ENCODE assay signal across 22 cellular contexts in genomic region chr15:76191539-76192244, GRCh38.
A peak's percentile ranks its signal among the peaks of the same experiment; 100 is the strongest.
DNase-seq lines count a peak whose midpoint lies in the region; ATAC-seq, FAIRE-seq and TF ChIP-seq lines count a peak whose summit lies in the region.
"Had no signal": no experiment of that assay in that cellular context is flagged by ENCODE, and none has a peak within 500 bp of the region (broad histone marks: within the 10 kb centered on the region; RNA-seq: fewer than 3 reads in every experiment).

No MANE protein-coding gene starts in this region.

- H3K9ac ChIP-seq in KMS-11 (no peak overlapping the region), astrocyte (ENCODE audit: low read length) (no peak overlapping the region)

- TF ChIP-seq POLR2A in testis (IDR thresholded peaks at IDR 0.05): no peak

- H3K4me3 ChIP-seq in KMS-11 (IDR thresholded peaks at IDR 0.05; ENCODE audit: insufficient read depth, low read depth, low read length): no peak overlapping the region
- H3K4me3 ChIP-seq in astrocyte (ENCODE audit: insufficient read depth, low read depth, low read length): no peak overlapping the region
- peak overlapping the region in 1 of 2 donors; percentile 36 for H3K4me3 ChIP-seq in testis
- no peak overlapping the region for H3K4me3 ChIP-seq in left ventricle myocardium inferior
- H3K4me3 ChIP-seq: gastroesophageal sphincter, thyroid gland had no signal

- peak overlapping the region; percentile 84; the same call in 1 of the 2 replicates for H2AFZ ChIP-seq in KMS-11 (ENCODE audit: low read depth)
- no peak overlapping the region for H2AFZ ChIP-seq in astrocyte (ENCODE audit: low read depth, low read length)

- no peaks in the 10 kb centered on the region for H3K9me3 Mint-ChIP-seq in activated naive CD8-positive, alpha-beta T cell treated with anti-CD3 and anti-CD28 coated beads for 36 hours
- no peaks in the 10 kb centered on the region for H3K9me3 Mint-ChIP-seq in activated naive CD8-positive, alpha-beta T cell treated with anti-CD3 and anti-CD28 coated beads, Interleukin-2, amount 50 U/mL, for 24 hours
- H3K9me3 Mint-ChIP-seq in astrocyte (ENCODE audit: unreplicated experiment): peaks cover 2% of the 10 kb centered on the region
- H3K9me3 Mint-ChIP-seq in activated T-helper 2 cell treated with anti-CD3 and anti-CD28 coated beads, Interferon-gamma antibody, Interleukin-2, Interleukin-4, amounts not matched to agents 10 μg/mL and 5 μg/mL and 100 μg/mL, durations not matched to agents 14 hours and 24 hours and 36 hours: no peaks in the 10 kb centered on the region
- H3K9me3 Mint-ChIP-seq: endodermal cell, T-cell had no signal

- H3K9me3 ChIP-seq in astrocyte (ENCODE audit: insufficient read depth, low read depth, low read length) (no peaks in the 10 kb centered on the region), testis (no peaks in the 10 kb centered on the region), left ventricle myocardium inferior (replicated peaks) (no peaks in the 10 kb centered on the region)
- H3K9me3 ChIP-seq: gastroesophageal sphincter, lower lobe of right lung, neutrophil, thyroid gland had no signal

- ATAC-seq in activated naive CD8-positive, alpha-beta T cell treated with anti-CD3 and anti-CD28 coated beads, Interleukin-2, amount 50 U/mL, for 24 hours: no peak

- peak; percentile 31 for DNase-seq in activated naive CD8-positive, alpha-beta T cell treated with anti-CD3 and anti-CD28 coated beads for 36 hours
- no peak for DNase-seq in activated naive CD8-positive, alpha-beta T cell treated with anti-CD3 and anti-CD28 coated beads, Interleukin-2, amount 50 U/mL, for 24 hours
- DNase-seq in astrocyte (ENCODE audit: low read depth) (no peak), testis (peak; percentile 61), left ventricle myocardium inferior (no peak), nucleus accumbens (lab: John Stamatoyannopoulos, UW) (no peak)
- DNase-seq in activated T-helper 2 cell treated with anti-CD3 and anti-CD28 coated beads, Interferon-gamma antibody, Interleukin-2, Interleukin-4, amounts not matched to agents 10 μg/mL and 5 μg/mL and 100 μg/mL, durations not matched to agents 14 hours and 24 hours and 36 hours (ENCODE audit: low spot score): no peak
- DNase-seq: lower lobe of right lung; NCI-H187 treated with DMSO at 0.1 percent for 48 hours; NCI-H748 treated with DMSO at 0.1 percent for 48 hours; SIG-M5; stimulated activated CD4-positive, alpha-beta T cell treated with anti-CD3 and anti-CD28 coated beads, Interleukin-4, amount 100 ng/mL, for 1 hour; thyroid gland had no signal

- H4K20me1 ChIP-seq in KMS-11 (ENCODE audit: insufficient read depth) (no peaks in the 10 kb centered on the region), astrocyte (ENCODE audit: insufficient read depth, low read length) (no peaks in the 10 kb centered on the region)

- H3K27me3 ChIP-seq in KMS-11 (ENCODE audit: insufficient read depth, low read depth) (no peaks in the 10 kb centered on the region; the same call in 1 of the 2 replicates), astrocyte (ENCODE audit: insufficient read depth, low read length) (peaks cover 10% of the 10 kb centered on the region), testis (no peaks in the 10 kb centered on the region), left ventricle myocardium inferior (ENCODE audit: low read depth) (peaks cover 59% of the 10 kb centered on the region)
- H3K27me3 ChIP-seq: thyroid gland had no signal

- H3K27ac Mint-ChIP-seq in activated naive CD8-positive, alpha-beta T cell treated with anti-CD3 and anti-CD28 coated beads for 36 hours: no peak overlapping the region
- H3K27ac Mint-ChIP-seq in activated naive CD8-positive, alpha-beta T cell treated with anti-CD3 and anti-CD28 coated beads, Interleukin-2, amount 50 U/mL, for 24 hours: no peak overlapping the region
- no peak overlapping the region for H3K27ac Mint-ChIP-seq in astrocyte (ENCODE audit: unreplicated experiment)
- no peak overlapping the region for H3K27ac Mint-ChIP-seq in activated T-helper 2 cell treated with anti-CD3 and anti-CD28 coated beads, Interferon-gamma antibody, Interleukin-2, Interleukin-4, amounts not matched to agents 10 μg/mL and 5 μg/mL and 100 μg/mL, durations not matched to agents 14 hours and 24 hours and 36 hours
- H3K27ac Mint-ChIP-seq: endodermal cell, T-cell had no signal

- no peaks in the 10 kb centered on the region for H3K36me3 Mint-ChIP-seq in activated naive CD8-positive, alpha-beta T cell treated with anti-CD3 and anti-CD28 coated beads for 36 hours
- no peaks in the 10 kb centered on the region for H3K36me3 Mint-ChIP-seq in activated naive CD8-positive, alpha-beta T cell treated with anti-CD3 and anti-CD28 coated beads, Interleukin-2, amount 50 U/mL, for 24 hours (ENCODE audit: low read depth)
- no peaks in the 10 kb centered on the region for H3K36me3 Mint-ChIP-seq in astrocyte (ENCODE audit: low read depth, unreplicated experiment)
- no peaks in the 10 kb centered on the region for H3K36me3 Mint-ChIP-seq in activated T-helper 2 cell treated with anti-CD3 and anti-CD28 coated beads, Interferon-gamma antibody, Interleukin-2, Interleukin-4, amounts not matched to agents 10 μg/mL and 5 μg/mL and 100 μg/mL, durations not matched to agents 14 hours and 24 hours and 36 hours (ENCODE audit: low read depth)
- H3K36me3 Mint-ChIP-seq: brain, T-cell had no signal

- H3K79me2 ChIP-seq in KMS-11 (ENCODE audit: insufficient read depth, low read depth) (no peaks in the 10 kb centered on the region), astrocyte (ENCODE audit: insufficient read depth, low read length) (no peaks in the 10 kb centered on the region)

- H3K4me1 ChIP-seq in KMS-11 (ENCODE audit: low read depth, poor library complexity, severe bottlenecking) (peaks cover 9% of the 10 kb centered on the region), astrocyte (ENCODE audit: insufficient read depth, low read length) (peaks cover 12% of the 10 kb centered on the region), testis (peaks cover 15% of the 10 kb centered on the region), left ventricle myocardium inferior (peaks cover 29% of the 10 kb centered on the region)

- H3K36me3 ChIP-seq in KMS-11 (ENCODE audit: insufficient read depth) (no peaks in the 10 kb centered on the region), astrocyte (ENCODE audit: insufficient read depth, low read length) (no peaks in the 10 kb centered on the region), testis (ENCODE audit: low read depth, missing control alignments) (no peaks in the 10 kb centered on the region), left ventricle myocardium inferior (no peaks in the 10 kb centered on the region)
- H3K36me3 ChIP-seq: gastroesophageal sphincter, lower lobe of right lung, neutrophil, thyroid gland had no signal

- no peak overlapping the region for H3K4me3 Mint-ChIP-seq in activated naive CD8-positive, alpha-beta T cell treated with anti-CD3 and anti-CD28 coated beads for 36 hours
- H3K4me3 Mint-ChIP-seq in activated naive CD8-positive, alpha-beta T cell treated with anti-CD3 and anti-CD28 coated beads, Interleukin-2, amount 50 U/mL, for 24 hours: no peak overlapping the region
- no peak overlapping the region for H3K4me3 Mint-ChIP-seq in astrocyte (ENCODE audit: unreplicated experiment)
- no peak overlapping the region for H3K4me3 Mint-ChIP-seq in activated T-helper 2 cell treated with anti-CD3 and anti-CD28 coated beads, Interferon-gamma antibody, Interleukin-2, Interleukin-4, amounts not matched to agents 10 μg/mL and 5 μg/mL and 100 μg/mL, durations not matched to agents 14 hours and 24 hours and 36 hours (ENCODE audit: low read depth)
- H3K4me3 Mint-ChIP-seq: endodermal cell had no signal

- H3K4me2 ChIP-seq in KMS-11 (no peak overlapping the region), astrocyte (ENCODE audit: low read length) (peak overlapping the region; percentile 32)

- peaks cover 47% of the 10 kb centered on the region for H3K27me3 Mint-ChIP-seq in activated naive CD8-positive, alpha-beta T cell treated with anti-CD3 and anti-CD28 coated beads for 36 hours
- peaks cover 36% of the 10 kb centered on the region for H3K27me3 Mint-ChIP-seq in activated naive CD8-positive, alpha-beta T cell treated with anti-CD3 and anti-CD28 coated beads, Interleukin-2, amount 50 U/mL, for 24 hours
- H3K27me3 Mint-ChIP-seq in astrocyte (ENCODE audit: low read depth, unreplicated experiment): peaks cover 24% of the 10 kb centered on the region
- H3K27me3 Mint-ChIP-seq in activated T-helper 2 cell treated with anti-CD3 and anti-CD28 coated beads, Interferon-gamma antibody, Interleukin-2, Interleukin-4, amounts not matched to agents 10 μg/mL and 5 μg/mL and 100 μg/mL, durations not matched to agents 14 hours and 24 hours and 36 hours (ENCODE audit: low read depth): peaks cover 26% of the 10 kb centered on the region

- no peak overlapping the region for H3K27ac ChIP-seq in KMS-11
- no peak overlapping the region for H3K27ac ChIP-seq in astrocyte (ENCODE audit: low read depth, low read length)
- no peak overlapping the region for H3K27ac ChIP-seq in testis
- no peak overlapping the region for H3K27ac ChIP-seq in left ventricle myocardium inferior (replicated peaks)
- H3K27ac ChIP-seq: gastroesophageal sphincter, lower lobe of right lung, neutrophil, thyroid gland had no signal

- no peak for FAIRE-seq in astrocyte (lab: Jason Lieb, UNC)
- FAIRE-seq: A204.1, H54, small intestine had no signal

- TF ChIP-seq CTCF in KMS-11 (conservative IDR thresholded peaks at IDR 0.05; ENCODE audit: low read depth, low read length) (no peak), astrocyte (IDR thresholded peaks at IDR 0.05; ENCODE audit: insufficient read depth, low read depth, low read length) (no peak), testis (IDR thresholded peaks at IDR 0.05) (no peak), left ventricle myocardium inferior (IDR thresholded peaks at IDR 0.05; ENCODE audit: borderline replicate concordance) (no peak)

- 50 to 70% methylated on average over 16 to 52 of the region's 55 CpGs for WGBS in testis, 2 donors

- peaks cover 13% of the 10 kb centered on the region for H3K4me1 Mint-ChIP-seq in activated naive CD8-positive, alpha-beta T cell treated with anti-CD3 and anti-CD28 coated beads for 36 hours
- H3K4me1 Mint-ChIP-seq in activated naive CD8-positive, alpha-beta T cell treated with anti-CD3 and anti-CD28 coated beads, Interleukin-2, amount 50 U/mL, for 24 hours: peaks cover 14% of the 10 kb centered on the region
- H3K4me1 Mint-ChIP-seq in astrocyte (ENCODE audit: low read depth, unreplicated experiment): peaks cover 7% of the 10 kb centered on the region
- peaks cover 9% of the 10 kb centered on the region for H3K4me1 Mint-ChIP-seq in activated T-helper 2 cell treated with anti-CD3 and anti-CD28 coated beads, Interferon-gamma antibody, Interleukin-2, Interleukin-4, amounts not matched to agents 10 μg/mL and 5 μg/mL and 100 μg/mL, durations not matched to agents 14 hours and 24 hours and 36 hours (ENCODE audit: low read depth)

- intact Hi-C loops in testis (cut with DNase I; ENCODE audit: low total_unique reads): no loop called here
- intact Hi-C loops in left ventricle myocardium inferior (cut with micrococcal nuclease): no loop called here
- intact Hi-C loops in activated T-helper 2 cell treated with anti-CD3 and anti-CD28 coated beads, Interferon-gamma antibody, Interleukin-2, Interleukin-4, amounts not matched to agents 10 μg/mL and 5 μg/mL and 100 μg/mL, durations not matched to agents 14 hours and 24 hours and 36 hours (cut with micrococcal nuclease): loop anchor here (2.0 to 5.0 kb wide), 2 partner anchors 95 to 141 kb away; no protein-coding TSS in a partner anchor

Comparison
In these comparisons a context has a peak if more than half of its experiments do, and no peak if none do; other contexts are left out.
1. DNase-seq: peak in activated naive CD8-positive, alpha-beta T cell treated with anti-CD3 and anti-CD28 coated beads for 36 hours (single experiment) and testis (single experiment); none in activated naive CD8-positive, alpha-beta T cell treated with anti-CD3 and anti-CD28 coated beads, Interleukin-2, amount 50 U/mL, for 24 hours (single experiment), astrocyte (single experiment), left ventricle myocardium inferior (single experiment), nucleus accumbens (0 of 56) and activated T-helper 2 cell treated with anti-CD3 and anti-CD28 coated beads, Interferon-gamma antibody, Interleukin-2, Interleukin-4, amounts not matched to agents 10 μg/mL and 5 μg/mL and 100 μg/mL, durations not matched to agents 14 hours and 24 hours and 36 hours (single experiment).